In the genomic region with DNA sequence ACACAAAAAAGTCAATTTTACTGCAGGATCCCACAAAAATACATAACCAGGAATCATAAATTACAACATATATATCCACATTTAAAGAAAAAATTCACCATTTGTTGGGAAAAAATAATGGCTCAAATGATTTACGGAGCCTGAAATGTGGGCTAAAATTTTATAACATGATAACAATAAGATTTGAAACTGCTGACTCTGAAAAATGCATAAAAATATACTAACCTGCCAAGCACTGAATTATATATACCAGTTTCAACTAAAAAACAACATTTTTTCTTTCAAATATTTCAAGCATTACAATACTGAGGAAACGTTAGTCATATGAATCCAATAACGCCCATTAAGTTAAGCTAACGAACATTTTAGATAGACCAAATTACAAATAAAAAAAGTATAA, we compare ENCODE assay signal across 21 cellular contexts. TPM values are rescaled to one million over a fixed set of nuclear protein-coding genes. Genes with fewer than 3 reads are reported as not detected.
"Had no signal": no experiment of that assay in that cellular context is flagged by ENCODE, and none has a peak within 500 bp of the region (broad histone marks: within the 10 kb centered on the region; RNA-seq: fewer than 3 reads in every experiment).

No MANE protein-coding gene starts in this region.

- H3K9me3 ChIP-seq: SJSA1 had no signal

- H2AFZ ChIP-seq: PC-9 had no signal

- H3K4me1 ChIP-seq: SJSA1 had no signal

- H3K4me3 ChIP-seq: PC-9, SJSA1, SK-N-MC had no signal

- DNase-seq: KG1, NCI-H1048, NCI-H1105, NCI-H1417, NCI-H1436 treated with DMSO at 0.1 percent for 48 hours, NCI-H1694, NCI-H187 treated with DMSO at 0.1 percent for 48 hours, NCI-H2029 treated with DMSO at 0.1 percent for 48 hours, NCI-H2171 treated with DMSO at 0.1 percent for 48 hours, NCI-H524, NCI-H526 treated with DMSO at 0.1 percent for 48 hours, NCI-H748 treated with DMSO at 0.1 percent for 48 hours, OCI-M1, PC-9, Right ventricle myocardium superior, RPMI8226, SIG-M5 had no signal

- H3K36me3 ChIP-seq: SJSA1 had no signal

- H3K27ac ChIP-seq: PC-9, SJSA1, SK-N-MC had no signal

- FAIRE-seq: RCC 7860 had no signal

- H3K27me3 ChIP-seq: SJSA1 had no signal

- H3K4me2 ChIP-seq: PC-9 had no signal

RNA-seq across cellular contexts. Expression of a gene that starts 12.2 kb away (rescaled TPM):
- total RNA-seq: HT1080 had no signal
